In the genomic region with DNA sequence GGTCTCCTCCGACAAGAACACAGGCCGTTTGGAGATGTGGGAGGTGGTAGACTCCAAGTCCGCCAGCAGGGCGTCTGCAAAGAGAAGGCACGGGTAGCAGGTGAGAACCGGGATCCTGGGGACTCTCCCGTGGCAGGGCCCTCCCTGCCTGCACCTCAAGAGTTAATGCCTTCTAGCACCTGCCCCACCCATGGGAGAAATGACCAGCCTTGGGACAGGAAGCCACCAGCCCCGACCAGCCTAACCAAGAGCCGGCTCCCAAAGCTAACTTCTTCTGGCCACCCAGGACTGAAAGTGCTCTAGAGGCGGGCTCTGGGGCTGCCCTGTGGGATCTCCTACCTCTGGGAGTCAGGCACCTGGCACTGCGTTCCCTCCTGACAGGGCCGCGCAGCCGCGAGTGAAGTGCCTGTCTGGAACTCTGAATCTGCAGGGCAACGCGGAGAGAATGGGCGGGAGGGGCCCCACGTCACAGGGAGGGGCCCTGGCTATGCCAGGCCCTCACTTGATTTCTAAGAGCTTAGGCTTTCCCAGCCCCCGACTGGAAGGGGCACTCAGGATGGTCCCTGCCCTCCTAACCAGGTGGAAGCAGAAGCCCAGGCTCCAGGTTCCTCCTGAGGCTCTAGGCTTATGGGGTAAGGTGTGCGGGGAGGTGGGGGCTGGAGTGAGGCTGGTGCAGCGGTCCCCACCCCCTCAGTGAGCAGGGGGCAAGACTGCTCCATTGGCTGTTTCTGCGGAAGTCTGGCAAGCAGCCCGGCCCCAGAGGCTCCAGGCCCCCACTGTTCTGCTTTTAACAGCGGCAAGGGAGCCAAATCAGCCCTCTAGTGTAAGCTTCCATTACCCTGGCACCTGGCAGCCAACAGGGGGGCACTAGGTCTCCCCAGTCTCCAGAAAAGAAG, we compare ENCODE assay signal across 1 cellular context.
TF ChIP-seq lines count a peak whose summit lies in the region.

No MANE protein-coding gene starts in this region.

TF ChIP-seq in HEK293, 187 proteins besides CTCF, POLR2A, EP300 and RAD21 (continued from another document):
- TF ChIP-seq, protein P1, sequence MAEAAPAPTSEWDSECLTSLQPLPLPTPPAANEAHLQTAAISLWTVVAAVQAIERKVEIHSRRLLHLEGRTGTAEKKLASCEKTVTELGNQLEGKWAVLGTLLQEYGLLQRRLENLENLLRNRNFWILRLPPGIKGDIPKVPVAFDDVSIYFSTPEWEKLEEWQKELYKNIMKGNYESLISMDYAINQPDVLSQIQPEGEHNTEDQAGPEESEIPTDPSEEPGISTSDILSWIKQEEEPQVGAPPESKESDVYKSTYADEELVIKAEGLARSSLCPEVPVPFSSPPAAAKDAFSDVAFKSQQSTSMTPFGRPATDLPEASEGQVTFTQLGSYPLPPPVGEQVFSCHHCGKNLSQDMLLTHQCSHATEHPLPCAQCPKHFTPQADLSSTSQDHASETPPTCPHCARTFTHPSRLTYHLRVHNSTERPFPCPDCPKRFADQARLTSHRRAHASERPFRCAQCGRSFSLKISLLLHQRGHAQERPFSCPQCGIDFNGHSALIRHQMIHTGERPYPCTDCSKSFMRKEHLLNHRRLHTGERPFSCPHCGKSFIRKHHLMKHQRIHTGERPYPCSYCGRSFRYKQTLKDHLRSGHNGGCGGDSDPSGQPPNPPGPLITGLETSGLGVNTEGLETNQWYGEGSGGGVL (tag by site-specific recombination; IDR thresholded peaks at IDR 0.05): peak; percentile 70
- TF ChIP-seq ZNF335 (tag by site-specific recombination; conservative IDR thresholded peaks at IDR 0.05): peak; percentile 100
- TF ChIP-seq ZBTB21 (tag by site-specific recombination; IDR thresholded peaks at IDR 0.05): 0 out of 2 replicates have a peak, but pooled peaks have one; percentile 12
- no peak for TF ChIP-seq ZNF623 (tag by site-specific recombination; IDR thresholded peaks at IDR 0.05)
- no peak for TF ChIP-seq ZNF292 (tag by site-specific recombination; IDR thresholded peaks at IDR 0.05; ENCODE audit: borderline replicate concordance, low read depth)
- TF ChIP-seq ZNF112 (tag by site-specific recombination; IDR thresholded peaks at IDR 0.05): no peak
- peak; percentile 37; the same call in 1 of the 2 replicates for TF ChIP-seq ZXDB (tag by site-specific recombination; IDR thresholded peaks at IDR 0.05)
- TF ChIP-seq, protein P2, sequence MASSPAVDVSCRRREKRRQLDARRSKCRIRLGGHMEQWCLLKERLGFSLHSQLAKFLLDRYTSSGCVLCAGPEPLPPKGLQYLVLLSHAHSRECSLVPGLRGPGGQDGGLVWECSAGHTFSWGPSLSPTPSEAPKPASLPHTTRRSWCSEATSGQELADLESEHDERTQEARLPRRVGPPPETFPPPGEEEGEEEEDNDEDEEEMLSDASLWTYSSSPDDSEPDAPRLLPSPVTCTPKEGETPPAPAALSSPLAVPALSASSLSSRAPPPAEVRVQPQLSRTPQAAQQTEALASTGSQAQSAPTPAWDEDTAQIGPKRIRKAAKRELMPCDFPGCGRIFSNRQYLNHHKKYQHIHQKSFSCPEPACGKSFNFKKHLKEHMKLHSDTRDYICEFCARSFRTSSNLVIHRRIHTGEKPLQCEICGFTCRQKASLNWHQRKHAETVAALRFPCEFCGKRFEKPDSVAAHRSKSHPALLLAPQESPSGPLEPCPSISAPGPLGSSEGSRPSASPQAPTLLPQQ (tag by site-specific recombination; IDR thresholded peaks at IDR 0.05): peak; percentile 87; the same call in 1 of the 2 replicates
- peak; percentile 42 for TF ChIP-seq ZFHX2 (tag by site-specific recombination; conservative IDR thresholded peaks at IDR 0.05)
- TF ChIP-seq ZNF16 (tag by site-specific recombination; IDR thresholded peaks at IDR 0.05; ENCODE audit: low read depth): no peak
- 0 out of 2 replicates have a peak, but pooled peaks have one; percentile 48 for TF ChIP-seq ZFP37 (tag by site-specific recombination; IDR thresholded peaks at IDR 0.05)
- peak; percentile 76 for TF ChIP-seq GLIS2 (tag by site-specific recombination; IDR thresholded peaks at IDR 0.05)
- no peak for TF ChIP-seq REPIN1 (tag by site-specific recombination; IDR thresholded peaks at IDR 0.05; ENCODE audit: low read depth)
- TF ChIP-seq IKZF3 (tag by site-specific recombination; IDR thresholded peaks at IDR 0.05): peak; percentile 23
- TF ChIP-seq, protein P3, sequence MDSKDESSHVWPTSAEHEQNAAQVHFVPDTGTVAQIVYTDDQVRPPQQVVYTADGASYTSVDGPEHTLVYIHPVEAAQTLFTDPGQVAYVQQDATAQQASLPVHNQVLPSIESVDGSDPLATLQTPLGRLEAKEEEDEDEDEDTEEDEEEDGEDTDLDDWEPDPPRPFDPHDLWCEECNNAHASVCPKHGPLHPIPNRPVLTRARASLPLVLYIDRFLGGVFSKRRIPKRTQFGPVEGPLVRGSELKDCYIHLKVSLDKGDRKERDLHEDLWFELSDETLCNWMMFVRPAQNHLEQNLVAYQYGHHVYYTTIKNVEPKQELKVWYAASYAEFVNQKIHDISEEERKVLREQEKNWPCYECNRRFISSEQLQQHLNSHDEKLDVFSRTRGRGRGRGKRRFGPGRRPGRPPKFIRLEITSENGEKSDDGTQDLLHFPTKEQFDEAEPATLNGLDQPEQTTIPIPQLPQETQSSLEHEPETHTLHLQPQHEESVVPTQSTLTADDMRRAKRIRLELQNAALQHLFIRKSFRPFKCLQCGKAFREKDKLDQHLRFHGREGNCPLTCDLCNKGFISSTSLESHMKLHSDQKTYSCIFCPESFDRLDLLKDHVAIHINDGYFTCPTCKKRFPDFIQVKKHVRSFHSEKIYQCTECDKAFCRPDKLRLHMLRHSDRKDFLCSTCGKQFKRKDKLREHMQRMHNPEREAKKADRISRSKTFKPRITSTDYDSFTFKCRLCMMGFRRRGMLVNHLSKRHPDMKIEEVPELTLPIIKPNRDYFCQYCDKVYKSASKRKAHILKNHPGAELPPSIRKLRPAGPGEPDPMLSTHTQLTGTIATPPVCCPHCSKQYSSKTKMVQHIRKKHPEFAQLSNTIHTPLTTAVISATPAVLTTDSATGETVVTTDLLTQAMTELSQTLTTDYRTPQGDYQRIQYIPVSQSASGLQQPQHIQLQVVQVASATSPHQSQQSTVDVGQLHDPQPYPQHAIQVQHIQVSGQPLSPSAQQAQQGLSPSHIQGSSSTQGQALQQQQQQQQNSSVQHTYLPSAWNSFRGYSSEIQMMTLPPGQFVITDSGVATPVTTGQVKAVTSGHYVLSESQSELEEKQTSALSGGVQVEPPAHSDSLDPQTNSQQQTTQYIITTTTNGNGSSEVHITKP (tag by site-specific recombination; IDR thresholded peaks at IDR 0.05): peak; percentile 76
- TF ChIP-seq, protein P4, sequence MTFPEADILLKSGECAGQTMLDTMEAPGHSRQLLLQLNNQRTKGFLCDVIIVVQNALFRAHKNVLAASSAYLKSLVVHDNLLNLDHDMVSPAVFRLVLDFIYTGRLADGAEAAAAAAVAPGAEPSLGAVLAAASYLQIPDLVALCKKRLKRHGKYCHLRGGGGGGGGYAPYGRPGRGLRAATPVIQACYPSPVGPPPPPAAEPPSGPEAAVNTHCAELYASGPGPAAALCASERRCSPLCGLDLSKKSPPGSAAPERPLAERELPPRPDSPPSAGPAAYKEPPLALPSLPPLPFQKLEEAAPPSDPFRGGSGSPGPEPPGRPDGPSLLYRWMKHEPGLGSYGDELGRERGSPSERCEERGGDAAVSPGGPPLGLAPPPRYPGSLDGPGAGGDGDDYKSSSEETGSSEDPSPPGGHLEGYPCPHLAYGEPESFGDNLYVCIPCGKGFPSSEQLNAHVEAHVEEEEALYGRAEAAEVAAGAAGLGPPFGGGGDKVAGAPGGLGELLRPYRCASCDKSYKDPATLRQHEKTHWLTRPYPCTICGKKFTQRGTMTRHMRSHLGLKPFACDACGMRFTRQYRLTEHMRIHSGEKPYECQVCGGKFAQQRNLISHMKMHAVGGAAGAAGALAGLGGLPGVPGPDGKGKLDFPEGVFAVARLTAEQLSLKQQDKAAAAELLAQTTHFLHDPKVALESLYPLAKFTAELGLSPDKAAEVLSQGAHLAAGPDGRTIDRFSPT (tag by site-specific recombination; IDR thresholded peaks at IDR 0.05): no peak
- TF ChIP-seq ZNF341 (tag by site-specific recombination; IDR thresholded peaks at IDR 0.05; ENCODE audit: low read depth): peak; percentile 94
- TF ChIP-seq ZNF544 (tag by site-specific recombination; IDR thresholded peaks at IDR 0.05): no peak
- TF ChIP-seq, protein P5, sequence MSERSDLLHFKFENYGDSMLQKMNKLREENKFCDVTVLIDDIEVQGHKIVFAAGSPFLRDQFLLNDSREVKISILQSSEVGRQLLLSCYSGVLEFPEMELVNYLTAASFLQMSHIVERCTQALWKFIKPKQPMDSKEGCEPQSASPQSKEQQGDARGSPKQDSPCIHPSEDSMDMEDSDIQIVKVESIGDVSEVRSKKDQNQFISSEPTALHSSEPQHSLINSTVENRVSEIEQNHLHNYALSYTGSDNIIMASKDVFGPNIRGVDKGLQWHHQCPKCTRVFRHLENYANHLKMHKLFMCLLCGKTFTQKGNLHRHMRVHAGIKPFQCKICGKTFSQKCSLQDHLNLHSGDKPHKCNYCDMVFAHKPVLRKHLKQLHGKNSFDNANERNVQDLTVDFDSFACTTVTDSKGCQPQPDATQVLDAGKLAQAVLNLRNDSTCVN (tag by site-specific recombination; optimal IDR thresholded peaks at IDR 0.05): peak; percentile 39
- no peak for TF ChIP-seq ZNF501 (tag by site-specific recombination; IDR thresholded peaks at IDR 0.05)
- peak; percentile 94 for TF ChIP-seq ZBTB17 (tag by site-specific recombination; IDR thresholded peaks at IDR 0.05)
- peak; percentile 37; the same call in 1 of the 2 replicates for TF ChIP-seq ZEB2 (tag by site-specific recombination; IDR thresholded peaks at IDR 0.05)
- peak; percentile 51; the same call in 1 of the 2 replicates for TF ChIP-seq GLIS1 (tag by site-specific recombination; IDR thresholded peaks at IDR 0.05)
- TF ChIP-seq SP3 (tag by site-specific recombination; IDR thresholded peaks at IDR 0.05): peak; percentile 80
- TF ChIP-seq, protein P6, sequence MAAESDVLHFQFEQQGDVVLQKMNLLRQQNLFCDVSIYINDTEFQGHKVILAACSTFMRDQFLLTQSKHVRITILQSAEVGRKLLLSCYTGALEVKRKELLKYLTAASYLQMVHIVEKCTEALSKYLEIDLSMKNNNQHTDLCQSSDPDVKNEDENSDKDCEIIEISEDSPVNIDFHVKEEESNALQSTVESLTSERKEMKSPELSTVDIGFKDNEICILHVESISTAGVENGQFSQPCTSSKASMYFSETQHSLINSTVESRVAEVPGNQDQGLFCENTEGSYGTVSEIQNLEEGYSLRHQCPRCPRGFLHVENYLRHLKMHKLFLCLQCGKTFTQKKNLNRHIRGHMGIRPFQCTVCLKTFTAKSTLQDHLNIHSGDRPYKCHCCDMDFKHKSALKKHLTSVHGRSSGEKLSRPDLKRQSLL (tag by site-specific recombination; IDR thresholded peaks at IDR 0.05): peak; percentile 68; the same call in 1 of the 2 replicates
- peak; percentile 69; the same call in 1 of the 2 replicates for TF ChIP-seq ZFP69B (tag by site-specific recombination; IDR thresholded peaks at IDR 0.05)
- TF ChIP-seq ZNF302 (tag by site-specific recombination; IDR thresholded peaks at IDR 0.05; ENCODE audit: low read depth): no peak
- TF ChIP-seq KLF16 (tag by site-specific recombination; IDR thresholded peaks at IDR 0.05): peak; percentile 79; the same call in 1 of the 2 replicates
- TF ChIP-seq, protein P7, sequence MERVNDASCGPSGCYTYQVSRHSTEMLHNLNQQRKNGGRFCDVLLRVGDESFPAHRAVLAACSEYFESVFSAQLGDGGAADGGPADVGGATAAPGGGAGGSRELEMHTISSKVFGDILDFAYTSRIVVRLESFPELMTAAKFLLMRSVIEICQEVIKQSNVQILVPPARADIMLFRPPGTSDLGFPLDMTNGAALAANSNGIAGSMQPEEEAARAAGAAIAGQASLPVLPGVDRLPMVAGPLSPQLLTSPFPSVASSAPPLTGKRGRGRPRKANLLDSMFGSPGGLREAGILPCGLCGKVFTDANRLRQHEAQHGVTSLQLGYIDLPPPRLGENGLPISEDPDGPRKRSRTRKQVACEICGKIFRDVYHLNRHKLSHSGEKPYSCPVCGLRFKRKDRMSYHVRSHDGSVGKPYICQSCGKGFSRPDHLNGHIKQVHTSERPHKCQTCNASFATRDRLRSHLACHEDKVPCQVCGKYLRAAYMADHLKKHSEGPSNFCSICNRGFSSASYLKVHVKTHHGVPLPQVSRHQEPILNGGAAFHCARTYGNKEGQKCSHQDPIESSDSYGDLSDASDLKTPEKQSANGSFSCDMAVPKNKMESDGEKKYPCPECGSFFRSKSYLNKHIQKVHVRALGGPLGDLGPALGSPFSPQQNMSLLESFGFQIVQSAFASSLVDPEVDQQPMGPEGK (tag by site-specific recombination; IDR thresholded peaks at IDR 0.05): peak; percentile 76
- TF ChIP-seq BCL11A (tag by site-specific recombination; IDR thresholded peaks at IDR 0.05; ENCODE audit: low read depth): no peak
- 0 out of 2 replicates have a peak, but pooled peaks have one; percentile 8 for TF ChIP-seq BCL11B (tag by site-specific recombination; IDR thresholded peaks at IDR 0.05; ENCODE audit: low read depth)
